ENCODE assay signal across 10 cellular contexts in genomic region chr11:14577835-14578529, GRCh38. TPM values are rescaled to one million over a fixed set of nuclear protein-coding genes. Genes with fewer than 3 reads are reported as not detected.
DNase-seq lines count a peak whose midpoint lies in the region; ATAC-seq and TF ChIP-seq lines count a peak whose summit lies in the region.
"Had no signal": no experiment of that assay in that cellular context is flagged by ENCODE, and none has a peak within 500 bp of the region (broad histone marks: within the 10 kb centered on the region; RNA-seq: fewer than 3 reads in every experiment).

No MANE protein-coding gene starts in this region.

- H3K27ac Mint-ChIP-seq in T-helper 2 cell treated with Interferon-gamma antibody and Interleukin-4, amounts not matched to agents 5 μg/mL and 100 μg/mL, for 36 hours = peak overlapping the region; percentile 90

- peaks cover 45% of the 10 kb centered on the region for H3K4me1 Mint-ChIP-seq in T-helper 2 cell treated with Interferon-gamma antibody and Interleukin-4, amounts not matched to agents 5 μg/mL and 100 μg/mL, for 36 hours (ENCODE audit: low read depth)

- H3K4me3 ChIP-seq in mucosa of descending colon = no peak overlapping the region

- H3K4me1 ChIP-seq in mucosa of descending colon (ENCODE audit: low read depth) = peaks cover 13% of the 10 kb centered on the region

- H3K9me3 Mint-ChIP-seq in T-helper 2 cell treated with Interferon-gamma antibody and Interleukin-4, amounts not matched to agents 5 μg/mL and 100 μg/mL, for 36 hours = peaks cover 36% of the 10 kb centered on the region

- in situ Hi-C loops in ACHN (cut with HindIII; ENCODE audit: low pct_ligation_motif_present, low pct_unique_long_range_greater_than_20kb, low sequenced_read_pairs) = no loop called here

- H3K27me3 Mint-ChIP-seq in T-helper 2 cell treated with Interferon-gamma antibody and Interleukin-4, amounts not matched to agents 5 μg/mL and 100 μg/mL, for 36 hours (ENCODE audit: low read depth) = no peaks in the 10 kb centered on the region

- ATAC-seq in GM18861 (IDR thresholded peaks at IDR 0.05; ENCODE audit: unreplicated experiment) = peak; percentile 3
- peak; percentile 41 for ATAC-seq in HG02885 (IDR thresholded peaks at IDR 0.05; ENCODE audit: poor library complexity, unreplicated experiment)
- ATAC-seq in mucosa of descending colon = peak; percentile 9
- ATAC-seq in esophagus mucosa = no peak

- no peaks in the 10 kb centered on the region for H3K9me3 ChIP-seq in mucosa of descending colon

- H3K36me3 Mint-ChIP-seq in T-helper 2 cell treated with Interferon-gamma antibody and Interleukin-4, amounts not matched to agents 5 μg/mL and 100 μg/mL, for 36 hours (ENCODE audit: low read depth) = peaks cover 77% of the 10 kb centered on the region

- TF ChIP-seq CTCF in mucosa of descending colon (IDR thresholded peaks at IDR 0.05) (no peak), GM10266 (IDR thresholded peaks at IDR 0.05; ENCODE audit: control insufficient read depth, insufficient read depth, low read depth, missing control alignments) (no peak)

- DNase-seq in T-helper 2 cell treated with Interferon-gamma antibody and Interleukin-4, amounts not matched to agents 5 μg/mL and 100 μg/mL, for 36 hours (ENCODE audit: low spot score) = peak; percentile 17
- DNase-seq in mucosa of descending colon = no peak
- no peak for DNase-seq in T-helper 9 cell
- no peak for DNase-seq in GM10266 (ENCODE audit: extremely low spot score)
- no peak for DNase-seq in ACHN
- DNase-seq: activated CD8-positive, alpha-beta memory T cell treated with anti-CD3 and anti-CD28 coated beads, Interleukin-2, amount 50 U/mL, for 48 hours; NCI-H526 treated with DMSO at 0.1 percent for 48 hours had no signal

- intact Hi-C loops in mucosa of descending colon (cut with DNase I, micrococcal nuclease) = no loop called here

- H3K36me3 ChIP-seq in mucosa of descending colon (ENCODE audit: low read depth) = no peaks in the 10 kb centered on the region

- peak overlapping the region; percentile 60 for H3K4me3 Mint-ChIP-seq in T-helper 2 cell treated with Interferon-gamma antibody and Interleukin-4, amounts not matched to agents 5 μg/mL and 100 μg/mL, for 36 hours

RNA-seq across cellular contexts. Expression of gene PSMA1, which starts 57.8 kb away (rescaled TPM):
- 100 to 1,000 TPM in 2 of 3 donors, 10 to 100 TPM in 1; 94.3 to 116 (median 101) TPM for total RNA-seq in mucosa of descending colon
- total RNA-seq in esophagus mucosa = 106 TPM
